Comparison of ENCODE assay signal across 24 cellular contexts in the genomic region with DNA sequence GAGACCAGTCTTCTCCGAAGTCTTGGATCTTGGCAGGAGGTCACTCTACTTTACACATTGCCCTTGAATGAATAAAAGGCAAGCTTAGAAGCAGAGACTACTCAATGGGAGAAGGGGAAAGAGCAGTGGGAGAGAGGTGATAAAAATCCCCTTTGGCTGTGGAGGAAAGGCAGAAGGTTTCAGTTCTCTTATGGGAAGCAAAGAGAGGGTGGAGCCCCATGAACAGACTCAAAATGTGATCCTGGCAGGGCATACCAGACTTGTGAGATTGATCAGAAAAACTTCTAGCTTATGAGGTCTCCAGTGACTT.
"Had no signal": no experiment of that assay in that cellular context is flagged by ENCODE, and none has a peak within 500 bp of the region (broad histone marks: within the 10 kb centered on the region; RNA-seq: fewer than 3 reads in every experiment).

No MANE protein-coding gene starts in this region.

- H3K4me3 ChIP-seq: esophagus muscularis mucosa, gastroesophageal sphincter, left ventricle myocardium inferior, psoas muscle, skin epidermis had no signal

- H3K9me3 Mint-ChIP-seq: dendritic cell treated with granulocyte-macrophage colony-stimulating factor and Interleukin-4, amounts not matched to agents 40 ng/mL and 50 ng/mL, for 4 days; effector memory CD8-positive, alpha-beta T cell; immature natural killer cell; naive B cell; nephron had no signal

- DNase-seq: effector memory CD8-positive, alpha-beta T cell; foreskin fibroblast; glutamatergic neuron; immature natural killer cell; kidney; left cardiac atrium; left ventricle myocardium inferior; mesendoderm; naive B cell; psoas muscle; retina; stimulated activated CD4-positive, alpha-beta T cell treated with anti-CD3 and anti-CD28 coated beads, Interleukin-2, amount 100 ng/mL, for 24 hours; stimulated activated CD4-positive, alpha-beta T cell treated with anti-CD3 and anti-CD28 coated beads, Interleukin-4, amount 100 ng/mL, for 4 hours; stimulated activated naive CD4-positive, alpha-beta T cell; trophoblast cell had no signal

- H3K27ac ChIP-seq: epithelial cell of prostate, esophagus muscularis mucosa, gastroesophageal sphincter, left ventricle myocardium inferior, parathyroid adenoma, psoas muscle, skin epidermis had no signal

- H3K27me3 Mint-ChIP-seq: dendritic cell treated with granulocyte-macrophage colony-stimulating factor and Interleukin-4, amounts not matched to agents 40 ng/mL and 50 ng/mL, for 4 days; effector memory CD8-positive, alpha-beta T cell; naive B cell had no signal

- H3K27me3 ChIP-seq: esophagus muscularis mucosa, gastroesophageal sphincter had no signal

- H3K36me3 ChIP-seq: esophagus muscularis mucosa, gastroesophageal sphincter, left ventricle myocardium inferior had no signal

- H3K4me1 Mint-ChIP-seq: immature natural killer cell, naive B cell had no signal

- FAIRE-seq: colon, kidney had no signal

- H3K9ac ChIP-seq: parathyroid adenoma had no signal

- H3K27ac Mint-ChIP-seq: dendritic cell treated with granulocyte-macrophage colony-stimulating factor and Interleukin-4, amounts not matched to agents 40 ng/mL and 50 ng/mL, for 4 days; effector memory CD8-positive, alpha-beta T cell; immature natural killer cell; naive B cell; nephron had no signal

- ATAC-seq: effector memory CD8-positive, alpha-beta T cell; gastroesophageal sphincter; left cardiac atrium; psoas muscle; sciatic nerve had no signal

- H3K36me3 Mint-ChIP-seq: immature natural killer cell, naive B cell had no signal

- H2AFZ ChIP-seq: parathyroid adenoma had no signal

- H3K79me2 ChIP-seq: parathyroid adenoma had no signal

- H3K9me3 ChIP-seq: esophagus muscularis mucosa, gastroesophageal sphincter, left ventricle myocardium inferior, psoas muscle had no signal

- H3K4me3 Mint-ChIP-seq: dendritic cell treated with granulocyte-macrophage colony-stimulating factor and Interleukin-4, amounts not matched to agents 40 ng/mL and 50 ng/mL, for 4 days; effector memory CD8-positive, alpha-beta T cell; immature natural killer cell; naive B cell; nephron had no signal
